21 cellular contexts compared by ENCODE assay signal in genomic region chr5:139408191-139408590, GRCh38. TPM values are rescaled to one million over a fixed set of nuclear protein-coding genes. Genes with fewer than 3 reads are reported as not detected.
DNase-seq lines count a peak whose midpoint lies in the region; ATAC-seq and TF ChIP-seq lines count a peak whose summit lies in the region.
"Had no signal": no experiment of that assay in that cellular context is flagged by ENCODE, and none has a peak within 500 bp of the region (broad histone marks: within the 10 kb centered on the region; RNA-seq: fewer than 3 reads in every experiment).

No MANE protein-coding gene starts in this region.

- H3K36me3 ChIP-seq in MM.1S (replicated peaks; ENCODE audit: insufficient read depth, low read length): no peaks in the 10 kb centered on the region

- intact Hi-C loops in activated CD4-positive, alpha-beta T cell treated with anti-CD3 and anti-CD28 coated beads for 36 hours (cut with DNase I, micrococcal nuclease): no loop called here
- intact Hi-C loops in MCF 10A (cut with micrococcal nuclease): no loop called here
- intact Hi-C loops in CD14-positive monocyte (cut with micrococcal nuclease): no loop called here

- no peak overlapping the region for H3K4me3 ChIP-seq in MM.1S (ENCODE audit: low read length)
- H3K4me3 ChIP-seq: K562, PC-9 had no signal

- no TSS peak for BruUV-seq in MCF 10A (replicated peaks; lab: Mats Ljungman, UMichigan)

- peaks cover 14% of the 10 kb centered on the region for H3F3A ChIP-seq in MM.1S (ENCODE audit: insufficient read depth, low read length)

- 0 out of 2 replicates have a peak overlapping the region, but pooled peaks have one; percentile 25 for H2AFZ ChIP-seq in MM.1S (ENCODE audit: low read length)
- H2AFZ ChIP-seq: PC-9 had no signal

- no peaks in the 10 kb centered on the region for H4K20me1 ChIP-seq in MM.1S (ENCODE audit: insufficient read depth, low read length)

- H3K9me3 ChIP-seq in MM.1S (replicated peaks; ENCODE audit: insufficient read depth, low read length): no peaks in the 10 kb centered on the region
- H3K9me3 ChIP-seq: Caco-2 had no signal

- H3K27ac Mint-ChIP-seq in activated CD4-positive, alpha-beta T cell treated with anti-CD3 and anti-CD28 coated beads for 36 hours: peak overlapping the region; percentile 44
- peak overlapping the region; percentile 70 for H3K27ac Mint-ChIP-seq in stimulated activated naive B cell treated with anti-CD40 and anti-IgM and Interleukin-4, amounts not matched to agents 10 μg/mL and 1 μg/mL and 100 μg/mL, for 72 hours
- H3K27ac Mint-ChIP-seq in MCF 10A (ENCODE audit: low read depth, unreplicated experiment) (no peak overlapping the region), CD14-positive monocyte (no peak overlapping the region)
- H3K27ac Mint-ChIP-seq: CD4-positive, alpha-beta T cell had no signal

- no peak overlapping the region for H3K27ac ChIP-seq in MM.1S (ENCODE audit: low read length)
- peak overlapping the region; percentile 42 for H3K27ac ChIP-seq in caudate nucleus (ENCODE audit: low read depth, low read length)
- H3K27ac ChIP-seq: 22Rv1, PC-9, RWPE1 had no signal

- H3K4me3 Mint-ChIP-seq in activated CD4-positive, alpha-beta T cell treated with anti-CD3 and anti-CD28 coated beads for 36 hours: no peak overlapping the region
- no peak overlapping the region for H3K4me3 Mint-ChIP-seq in stimulated activated naive B cell treated with anti-CD40 and anti-IgM and Interleukin-4, amounts not matched to agents 10 μg/mL and 1 μg/mL and 100 μg/mL, for 72 hours
- no peak overlapping the region for H3K4me3 Mint-ChIP-seq in MCF 10A (ENCODE audit: unreplicated experiment)
- H3K4me3 Mint-ChIP-seq in CD14-positive monocyte: no peak overlapping the region
- H3K4me3 Mint-ChIP-seq: CD4-positive, alpha-beta T cell had no signal

- H3K4me2 ChIP-seq in MM.1S (ENCODE audit: low read depth, low read length): no peak overlapping the region
- H3K4me2 ChIP-seq: PC-9 had no signal

- H3K4me1 Mint-ChIP-seq in activated CD4-positive, alpha-beta T cell treated with anti-CD3 and anti-CD28 coated beads for 36 hours: peaks cover 28% of the 10 kb centered on the region
- peaks cover 24 to 34% of the 10 kb centered on the region in 2 donors for H3K4me1 Mint-ChIP-seq in stimulated activated naive B cell treated with anti-CD40 and anti-IgM and Interleukin-4, amounts not matched to agents 10 μg/mL and 1 μg/mL and 100 μg/mL, for 72 hours
- H3K4me1 Mint-ChIP-seq in MCF 10A (ENCODE audit: insufficient read depth, unreplicated experiment) (peaks cover 15% of the 10 kb centered on the region), CD14-positive monocyte (peaks cover 17% of the 10 kb centered on the region)

- DNase-seq in activated CD4-positive, alpha-beta T cell treated with anti-CD3 and anti-CD28 coated beads for 36 hours: no peak
- no peak for DNase-seq in activated CD4-positive, alpha-beta T cell treated with anti-CD3 and anti-CD28 coated beads for 1 hour
- DNase-seq in MM.1S (no peak), caudate nucleus (lab: John Stamatoyannopoulos, UW) (peak in 3 of 61 donors; percentile 14 to 31 (median 20)), MCF 10A (ENCODE audit: unreplicated experiment) (no peak), CD14-positive monocyte (ENCODE audit: low spot score) (no peak)
- DNase-seq in stimulated activated naive B cell treated with anti-CD40 and anti-IgM and Interleukin-4, amounts not matched to agents 10 μg/mL and 1 μg/mL and 100 μg/mL, for 72 hours: no peak
- DNase-seq: Caco-2; CD4-positive, alpha-beta T cell; EL; NCI-H187; NCI-H2107; NCI-H2227 treated with DMSO at 0.1 percent for 48 hours; NCI-H510A treated with DMSO at 0.1 percent for 48 hours; NCI-H774; PC-9 had no signal

- H3K79me2 ChIP-seq in MM.1S (ENCODE audit: low read length): peaks cover under 1% of the 10 kb centered on the region; the same call in 1 of the 2 replicates

- H3K9me2 ChIP-seq in MM.1S (replicated peaks; ENCODE audit: insufficient read depth, low read length): no peaks in the 10 kb centered on the region

- H3K27me3 Mint-ChIP-seq in activated CD4-positive, alpha-beta T cell treated with anti-CD3 and anti-CD28 coated beads for 36 hours: no peaks in the 10 kb centered on the region
- H3K27me3 Mint-ChIP-seq in stimulated activated naive B cell treated with anti-CD40 and anti-IgM and Interleukin-4, amounts not matched to agents 10 μg/mL and 1 μg/mL and 100 μg/mL, for 72 hours: no peaks in the 10 kb centered on the region
- H3K27me3 Mint-ChIP-seq in MCF 10A (ENCODE audit: insufficient read depth, unreplicated experiment) (no peaks in the 10 kb centered on the region), CD14-positive monocyte (ENCODE audit: low read depth in 3 of 3) (peaks cover 0 to 2% (median 0%) of the 10 kb centered on the region in 3 donors)
- H3K27me3 Mint-ChIP-seq: CD4-positive, alpha-beta T cell had no signal

- ATAC-seq in activated CD4-positive, alpha-beta T cell treated with anti-CD3 and anti-CD28 coated beads for 36 hours: no peak
- ATAC-seq in stimulated activated naive B cell treated with anti-CD40 and anti-IgM and Interleukin-4, amounts not matched to agents 10 μg/mL and 1 μg/mL and 100 μg/mL, for 72 hours (replicated peaks): no peak
- ATAC-seq in HG03175 (IDR thresholded peaks at IDR 0.05; ENCODE audit: unreplicated experiment): no peak
- ATAC-seq: K562 had no signal

- POLR2A ChIA-PET in activated CD4-positive, alpha-beta T cell treated with anti-CD3 and anti-CD28 coated beads for 36 hours (lab: Charles Lee): no interaction called here
- POLR2A ChIA-PET in MCF 10A (lab: Yijun Ruan, JAX): no interaction called here

- no peaks in the 10 kb centered on the region for H3K27me3 ChIP-seq in MM.1S (replicated peaks; ENCODE audit: insufficient read depth, low read length)

- no peaks in the 10 kb centered on the region for H3K9me3 Mint-ChIP-seq in activated CD4-positive, alpha-beta T cell treated with anti-CD3 and anti-CD28 coated beads for 36 hours (ENCODE audit: low read depth)
- H3K9me3 Mint-ChIP-seq in stimulated activated naive B cell treated with anti-CD40 and anti-IgM and Interleukin-4, amounts not matched to agents 10 μg/mL and 1 μg/mL and 100 μg/mL, for 72 hours: peaks cover 0 to 1% of the 10 kb centered on the region in 2 donors
- H3K9me3 Mint-ChIP-seq in MCF 10A (ENCODE audit: unreplicated experiment) (no peaks in the 10 kb centered on the region), CD14-positive monocyte (peaks cover 0 to 1% (median 0%) of the 10 kb centered on the region in 7 donors)
- H3K9me3 Mint-ChIP-seq: CD4-positive, alpha-beta T cell had no signal

- no peak overlapping the region for H3K9ac ChIP-seq in MM.1S (ENCODE audit: low read length)

- CTCF ChIA-PET in activated CD4-positive, alpha-beta T cell treated with anti-CD3 and anti-CD28 coated beads for 36 hours (lab: Charles Lee): interaction anchor here (0.6 to 1.0 kb wide), 2 partner anchors 9 to 33 kb away, joined by 3 read pairs; no protein-coding TSS in a partner anchor
- CTCF ChIA-PET in MCF 10A (lab: Yijun Ruan, JAX): interaction anchor here (2.5 to 11.5 kb wide), 2 partner anchors 14 to 106 kb away, joined by 13 to 111 read pairs; no protein-coding TSS in a partner anchor

- peaks cover 30% of the 10 kb centered on the region for H3K4me1 ChIP-seq in MM.1S (ENCODE audit: low read length)

- TF ChIP-seq CTCF in MM.1S (IDR thresholded peaks at IDR 0.05; ENCODE audit: low read length) (no peak), MCF 10A (IDR thresholded peaks at IDR 0.05; ENCODE audit: unreplicated experiment) (no peak), CD14-positive monocyte (IDR thresholded peaks at IDR 0.05) (no peak)

- peaks cover 13% of the 10 kb centered on the region for H3K36me3 Mint-ChIP-seq in activated CD4-positive, alpha-beta T cell treated with anti-CD3 and anti-CD28 coated beads for 36 hours (ENCODE audit: low read depth)
- H3K36me3 Mint-ChIP-seq in stimulated activated naive B cell treated with anti-CD40 and anti-IgM and Interleukin-4, amounts not matched to agents 10 μg/mL and 1 μg/mL and 100 μg/mL, for 72 hours: peaks cover 6 to 11% of the 10 kb centered on the region in 2 donors
- H3K36me3 Mint-ChIP-seq in MCF 10A (ENCODE audit: insufficient read depth, unreplicated experiment) (peaks cover 8% of the 10 kb centered on the region), CD14-positive monocyte (no peaks in the 10 kb centered on the region)

RNA-seq across cellular contexts. Expression of gene SPATA24, which starts 4.3 kb away (rescaled TPM):
- total RNA-seq in activated CD4-positive, alpha-beta T cell treated with anti-CD3 and anti-CD28 coated beads for 36 hours: 1 to 10 TPM; 4.6 to 5.9 TPM
- total RNA-seq in MCF 10A (2022): 9.8 and 11.6 TPM in 2 replicates
- 1 to 10 TPM; 3.2 to 3.5 TPM for polyA plus RNA-seq in CD14-positive monocyte

RNA-seq across cellular contexts. Expression of gene PROB1, which starts 13.3 kb away (rescaled TPM):
- total RNA-seq in activated CD4-positive, alpha-beta T cell treated with anti-CD3 and anti-CD28 coated beads for 36 hours: 1 to 10 TPM; 3.2 TPM
- total RNA-seq in MCF 10A (2022): 2.3 and 3.1 TPM in 2 replicates
- polyA plus RNA-seq in CD14-positive monocyte: under 1 TPM in 1 of 2 donors, not detected in 1; 0.11 TPM
- total RNA-seq: H4 had no signal

RNA-seq across cellular contexts. Expression of gene MZB1, which starts 18.5 kb away (rescaled TPM):
- 1 to 10 TPM; 7.8 to 9.8 TPM for total RNA-seq in activated CD4-positive, alpha-beta T cell treated with anti-CD3 and anti-CD28 coated beads for 36 hours
- not detected in 2 replicates for total RNA-seq in MCF 10A (2022)
- under 1 TPM in 1 of 2 donors, not detected in 1; 0.30 TPM for polyA plus RNA-seq in CD14-positive monocyte
- total RNA-seq: Caco-2, H4 had no signal

RNA-seq across cellular contexts. Expression of gene SLC23A1, which starts 25.1 kb away (rescaled TPM):
- under 1 TPM; 0.43 to 0.53 TPM for total RNA-seq in activated CD4-positive, alpha-beta T cell treated with anti-CD3 and anti-CD28 coated beads for 36 hours
- total RNA-seq in MCF 10A (2022): not detected in 2 replicates
- polyA plus RNA-seq in CD14-positive monocyte: not detected
- total RNA-seq: CD4-positive, alpha-beta T cell; H4; K562 had no signal

RNA-seq across cellular contexts. Expression of gene DNAJC18, which starts 31.1 kb away (rescaled TPM):
- 10 to 100 TPM; 33.1 to 35.6 TPM for total RNA-seq in activated CD4-positive, alpha-beta T cell treated with anti-CD3 and anti-CD28 coated beads for 36 hours
- total RNA-seq in MCF 10A (2022): 14.1 and 15.1 TPM in 2 replicates
- 1 to 10 TPM; 2.2 to 2.6 TPM for polyA plus RNA-seq in CD14-positive monocyte

Comparison
In these comparisons a context has a peak if more than half of its experiments do, and no peak if none do; other contexts are left out.
1. H3K27ac Mint-ChIP-seq: peak in activated CD4-positive, alpha-beta T cell treated with anti-CD3 and anti-CD28 coated beads for 36 hours (single experiment) and stimulated activated naive B cell treated with anti-CD40 and anti-IgM and Interleukin-4, amounts not matched to agents 10 μg/mL and 1 μg/mL and 100 μg/mL, for 72 hours (single experiment); none in MCF 10A (single experiment) and CD14-positive monocyte (0 of 7).